1 cellular context compared by ENCODE assay signal in the genomic region with DNA sequence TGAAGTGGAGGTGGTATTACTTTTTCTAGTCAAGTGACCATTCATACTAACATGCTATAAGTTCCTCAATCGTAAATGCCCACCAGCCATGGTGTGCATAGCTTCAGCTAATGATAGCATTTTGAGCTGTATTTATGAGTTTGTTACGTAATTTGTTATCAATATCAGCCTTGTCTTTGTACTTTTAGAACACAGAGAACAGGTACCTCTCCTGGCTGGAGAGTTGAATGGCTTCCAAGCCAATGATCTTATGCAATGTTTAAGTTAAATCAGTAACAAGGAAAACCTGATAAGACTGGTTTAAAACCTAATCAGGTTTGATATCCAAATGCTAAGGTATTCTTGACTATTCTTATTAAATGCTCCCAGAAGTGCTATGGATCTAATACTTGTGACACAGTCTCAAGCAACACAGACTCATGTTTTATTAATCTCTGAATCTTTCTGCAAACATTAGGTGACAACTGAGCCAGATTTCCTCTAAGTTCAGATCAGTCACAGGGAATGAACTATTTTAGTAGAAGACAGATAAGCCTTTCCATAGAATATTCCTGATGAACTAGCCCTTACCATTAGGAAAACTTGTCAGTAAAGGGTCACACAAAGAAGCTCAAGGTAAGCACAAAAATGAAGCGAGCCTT.
TF ChIP-seq lines count a peak whose summit lies in the region.

No MANE protein-coding gene starts in this region.

TF ChIP-seq in HepG2, 621 proteins besides CTCF, POLR2A, EP300 and RAD21 (continued from another document and continues in another):
- TF ChIP-seq AHDC1 (CRISPR knock-in tag; IDR thresholded peaks at IDR 0.05; ENCODE audit: borderline replicate concordance): peak; percentile 49; the same call in 1 of the 2 replicates
- no peak for TF ChIP-seq CBFB (CRISPR knock-in tag; IDR thresholded peaks at IDR 0.05)
- peak; percentile 51; the same call in 1 of the 2 replicates for TF ChIP-seq ZNF503 (CRISPR knock-in tag; IDR thresholded peaks at IDR 0.05)
- peak; percentile 89 for TF ChIP-seq ISL2 (CRISPR knock-in tag; IDR thresholded peaks at IDR 0.05)
- no peak for TF ChIP-seq EHMT2 (IDR thresholded peaks at IDR 0.05; ENCODE audit: borderline replicate concordance, low read depth, low read length)
- no peak for TF ChIP-seq REPIN1 (CRISPR knock-in tag; IDR thresholded peaks at IDR 0.05; ENCODE audit: borderline replicate concordance, low read depth)
- TF ChIP-seq ZBTB21 (CRISPR knock-in tag; IDR thresholded peaks at IDR 0.05): no peak
- TF ChIP-seq FOXP1 (IDR thresholded peaks at IDR 0.05): no peak
- TF ChIP-seq FOXP1 (CRISPR knock-in tag; IDR thresholded peaks at IDR 0.05): peak; percentile 40; the same call in 1 of the 2 replicates
- TF ChIP-seq ZNF644 (CRISPR knock-in tag; IDR thresholded peaks at IDR 0.05; ENCODE audit: low read depth): peak; percentile 95
- TF ChIP-seq RXRB (CRISPR knock-in tag; IDR thresholded peaks at IDR 0.05; ENCODE audit: borderline replicate concordance): peak; percentile 32; the same call in 1 of the 2 replicates
- TF ChIP-seq TCF7 (IDR thresholded peaks at IDR 0.05; ENCODE audit: low read depth): peak; percentile 37; the same call in 1 of the 2 replicates
- no peak for TF ChIP-seq CHD4 (IDR thresholded peaks at IDR 0.05; ENCODE audit: borderline replicate concordance, low read length)
- TF ChIP-seq, protein P1, sequence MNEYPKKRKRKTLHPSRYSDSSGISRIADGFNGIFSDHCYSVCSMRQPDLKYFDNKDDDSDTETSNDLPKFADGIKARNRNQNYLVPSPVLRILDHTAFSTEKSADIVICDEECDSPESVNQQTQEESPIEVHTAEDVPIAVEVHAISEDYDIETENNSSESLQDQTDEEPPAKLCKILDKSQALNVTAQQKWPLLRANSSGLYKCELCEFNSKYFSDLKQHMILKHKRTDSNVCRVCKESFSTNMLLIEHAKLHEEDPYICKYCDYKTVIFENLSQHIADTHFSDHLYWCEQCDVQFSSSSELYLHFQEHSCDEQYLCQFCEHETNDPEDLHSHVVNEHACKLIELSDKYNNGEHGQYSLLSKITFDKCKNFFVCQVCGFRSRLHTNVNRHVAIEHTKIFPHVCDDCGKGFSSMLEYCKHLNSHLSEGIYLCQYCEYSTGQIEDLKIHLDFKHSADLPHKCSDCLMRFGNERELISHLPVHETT (CRISPR knock-in tag; conservative IDR thresholded peaks at IDR 0.05): 0 out of 2 replicates have a peak, but pooled peaks have one; percentile 25
- TF ChIP-seq ZSCAN20 (CRISPR knock-in tag; IDR thresholded peaks at IDR 0.05; ENCODE audit: borderline replicate concordance): 0 out of 2 replicates have a peak, but pooled peaks have one; percentile 29
- no peak for TF ChIP-seq ESRRA (CRISPR knock-in tag; IDR thresholded peaks at IDR 0.05; ENCODE audit: low read depth)
- TF ChIP-seq RFXAP (CRISPR knock-in tag; IDR thresholded peaks at IDR 0.05; ENCODE audit: borderline replicate concordance): no peak
- TF ChIP-seq HNF4A (CRISPR knock-in tag; IDR thresholded peaks at IDR 0.05): peak; percentile 60
- TF ChIP-seq FOXA3 (CRISPR knock-in tag; IDR thresholded peaks at IDR 0.05): peak; percentile 63
- no peak for TF ChIP-seq ZNF276 (CRISPR knock-in tag; IDR thresholded peaks at IDR 0.05; ENCODE audit: low read depth)
- no peak for TF ChIP-seq ARNT2 (CRISPR knock-in tag; IDR thresholded peaks at IDR 0.05; ENCODE audit: low read depth)
- no peak for TF ChIP-seq ZFX (CRISPR knock-in tag; IDR thresholded peaks at IDR 0.05; ENCODE audit: low read depth)
- TF ChIP-seq, protein P2, sequence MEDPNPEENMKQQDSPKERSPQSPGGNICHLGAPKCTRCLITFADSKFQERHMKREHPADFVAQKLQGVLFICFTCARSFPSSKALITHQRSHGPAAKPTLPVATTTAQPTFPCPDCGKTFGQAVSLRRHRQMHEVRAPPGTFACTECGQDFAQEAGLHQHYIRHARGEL (CRISPR knock-in tag; IDR thresholded peaks at IDR 0.05): no peak
- no peak for TF ChIP-seq CREB1 (IDR thresholded peaks at IDR 0.05)
- TF ChIP-seq CREB1 (CRISPR knock-in tag; IDR thresholded peaks at IDR 0.05): peak; percentile 62
- no peak for TF ChIP-seq ZNF263 (CRISPR knock-in tag; IDR thresholded peaks at IDR 0.05)
- TF ChIP-seq SRY (CRISPR knock-in tag; IDR thresholded peaks at IDR 0.05): no peak
- TF ChIP-seq STAG1 (CRISPR knock-in tag; IDR thresholded peaks at IDR 0.05): 0 out of 2 replicates have a peak, but pooled peaks have one; percentile 16
- TF ChIP-seq ZNF431 (CRISPR knock-in tag; IDR thresholded peaks at IDR 0.05; ENCODE audit: borderline replicate concordance, low read depth): no peak
- peak; percentile 75 for TF ChIP-seq BCL6 (CRISPR knock-in tag; IDR thresholded peaks at IDR 0.05)
- no peak for TF ChIP-seq FLYWCH1 (CRISPR knock-in tag; IDR thresholded peaks at IDR 0.05)
- TF ChIP-seq, protein P3, sequence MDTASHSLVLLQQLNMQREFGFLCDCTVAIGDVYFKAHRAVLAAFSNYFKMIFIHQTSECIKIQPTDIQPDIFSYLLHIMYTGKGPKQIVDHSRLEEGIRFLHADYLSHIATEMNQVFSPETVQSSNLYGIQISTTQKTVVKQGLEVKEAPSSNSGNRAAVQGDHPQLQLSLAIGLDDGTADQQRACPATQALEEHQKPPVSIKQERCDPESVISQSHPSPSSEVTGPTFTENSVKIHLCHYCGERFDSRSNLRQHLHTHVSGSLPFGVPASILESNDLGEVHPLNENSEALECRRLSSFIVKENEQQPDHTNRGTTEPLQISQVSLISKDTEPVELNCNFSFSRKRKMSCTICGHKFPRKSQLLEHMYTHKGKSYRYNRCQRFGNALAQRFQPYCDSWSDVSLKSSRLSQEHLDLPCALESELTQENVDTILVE (CRISPR knock-in tag; IDR thresholded peaks at IDR 0.05): peak; percentile 33; the same call in 1 of the 2 replicates
- peak; percentile 30; the same call in 1 of the 2 replicates for TF ChIP-seq KLF11 (CRISPR knock-in tag; IDR thresholded peaks at IDR 0.05)
- TF ChIP-seq ZEB1 (IDR thresholded peaks at IDR 0.05; ENCODE audit: insufficient replicate concordance, low read depth): peak; percentile 63
- TF ChIP-seq ZSCAN29 (CRISPR knock-in tag; conservative IDR thresholded peaks at IDR 0.05): no peak
- no peak for TF ChIP-seq ZBTB1 (CRISPR knock-in tag; IDR thresholded peaks at IDR 0.05; ENCODE audit: borderline replicate concordance)
- no peak for TF ChIP-seq JARID2 (CRISPR knock-in tag; IDR thresholded peaks at IDR 0.05; ENCODE audit: insufficient replicate concordance)
- 0 out of 2 replicates have a peak, but pooled peaks have one; percentile 51 for TF ChIP-seq HOXA5 (CRISPR knock-in tag; IDR thresholded peaks at IDR 0.05)
- peak; percentile 37; the same call in 1 of the 2 replicates for TF ChIP-seq FOXO1 (CRISPR knock-in tag; IDR thresholded peaks at IDR 0.05)
- TF ChIP-seq ZMYM4 (CRISPR knock-in tag; IDR thresholded peaks at IDR 0.05): peak; percentile 85
- TF ChIP-seq GMEB2 (CRISPR knock-in tag; IDR thresholded peaks at IDR 0.05; ENCODE audit: low read depth): no peak
- peak; percentile 90 for TF ChIP-seq GATAD2A (CRISPR knock-in tag; IDR thresholded peaks at IDR 0.05)
- 0 out of 2 replicates have a peak, but pooled peaks have one; percentile 31 for TF ChIP-seq NFIC (IDR thresholded peaks at IDR 0.05; ENCODE audit: low read length)
- no peak for TF ChIP-seq SKI (IDR thresholded peaks at IDR 0.05; ENCODE audit: partially characterized antibody)
- no peak for TF ChIP-seq ZNF709 (CRISPR knock-in tag; IDR thresholded peaks at IDR 0.05)
- TF ChIP-seq POLR2AphosphoS5 (IDR thresholded peaks at IDR 0.05; ENCODE audit: low read depth, low read length): no peak
- TF ChIP-seq, protein P4, sequence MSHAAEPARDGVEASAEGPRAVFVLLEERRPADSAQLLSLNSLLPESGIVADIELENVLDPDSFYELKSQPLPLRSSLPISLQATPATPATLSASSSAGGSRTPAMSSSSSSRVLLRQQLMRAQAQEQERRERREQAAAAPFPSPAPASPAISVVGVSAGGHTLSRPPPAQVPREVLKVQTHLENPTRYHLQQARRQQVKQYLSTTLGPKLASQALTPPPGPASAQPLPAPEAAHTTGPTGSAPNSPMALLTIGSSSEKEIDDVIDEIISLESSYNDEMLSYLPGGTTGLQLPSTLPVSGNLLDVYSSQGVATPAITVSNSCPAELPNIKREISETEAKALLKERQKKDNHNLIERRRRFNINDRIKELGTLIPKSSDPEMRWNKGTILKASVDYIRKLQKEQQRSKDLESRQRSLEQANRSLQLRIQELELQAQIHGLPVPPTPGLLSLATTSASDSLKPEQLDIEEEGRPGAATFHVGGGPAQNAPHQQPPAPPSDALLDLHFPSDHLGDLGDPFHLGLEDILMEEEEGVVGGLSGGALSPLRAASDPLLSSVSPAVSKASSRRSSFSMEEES (CRISPR knock-in tag; IDR thresholded peaks at IDR 0.05): peak; percentile 49; the same call in 1 of the 2 replicates
- peak; percentile 37; the same call in 1 of the 2 replicates for TF ChIP-seq ZNF264 (CRISPR knock-in tag; IDR thresholded peaks at IDR 0.05)
- no peak; the same call in 1 of the 2 replicates for TF ChIP-seq SIX4 (CRISPR knock-in tag; IDR thresholded peaks at IDR 0.05)
- no peak for TF ChIP-seq NR2F6 (IDR thresholded peaks at IDR 0.05)
- peak; percentile 43; the same call in 1 of the 2 replicates for TF ChIP-seq NR2F6 (CRISPR knock-in tag; IDR thresholded peaks at IDR 0.05)
